9 cellular contexts compared by ENCODE assay signal in the genomic region with DNA sequence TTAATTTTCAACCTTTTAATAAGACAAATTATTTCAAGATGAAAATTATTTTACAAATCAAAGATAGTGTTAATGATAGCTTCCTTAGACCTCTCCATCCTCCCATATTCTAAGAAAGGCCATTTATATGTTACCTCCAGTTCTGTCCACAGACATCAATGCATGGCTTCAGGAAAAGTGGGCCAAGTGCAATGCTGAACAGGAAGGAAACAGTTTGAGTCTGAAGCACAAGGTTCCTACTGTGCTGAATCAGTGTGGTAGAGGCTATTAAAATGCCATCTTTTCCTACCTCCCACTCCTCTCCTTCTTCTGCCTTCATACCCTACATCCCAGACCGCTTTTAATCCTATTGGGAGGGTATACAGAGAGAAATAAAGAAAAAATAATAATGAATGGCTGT.
DNase-seq lines count a peak whose midpoint lies in the region; ATAC-seq and TF ChIP-seq lines count a peak whose summit lies in the region.
"Had no signal": no experiment of that assay in that cellular context is flagged by ENCODE, and none has a peak within 500 bp of the region (broad histone marks: within the 10 kb centered on the region; RNA-seq: fewer than 3 reads in every experiment).

No MANE protein-coding gene starts in this region.

- H3K4me3 ChIP-seq in DOHH2 (ENCODE audit: low read length) (no peak overlapping the region), Panc1 (ENCODE audit: low read depth in 2 of 2, low read length in 2 of 2) (no peak overlapping the region), psoas muscle (no peak overlapping the region)
- H3K4me3 ChIP-seq: pancreas had no signal

- H3K27me3 ChIP-seq in DOHH2 (ENCODE audit: control insufficient read depth, low read length) = no peaks in the 10 kb centered on the region
- H3K27me3 ChIP-seq in Panc1 (ENCODE audit: control insufficient read depth, insufficient read depth, low read length) = no peaks in the 10 kb centered on the region
- H3K27me3 ChIP-seq in psoas muscle (ENCODE audit: insufficient read depth in 3 of 3, low read length in 2 of 3) = no peaks in the 10 kb centered on the region
- H3K27me3 ChIP-seq: pancreas had no signal

- DNase-seq in Panc1 (ENCODE audit: low read depth, low spot score) (no peak), dermis blood vessel endothelial cell (peak; percentile 68), psoas muscle (no peak), SKM-1 (lab: John Stamatoyannopoulos, UW; ENCODE audit: unreplicated experiment) (no peak)

- no peaks in the 10 kb centered on the region for H4K20me1 ChIP-seq in DOHH2 (ENCODE audit: control insufficient read depth, insufficient read depth, low read depth, low read length)

- no peak for ATAC-seq in Panc1
- ATAC-seq in psoas muscle = no peak
- no peak for ATAC-seq in GM18858 (IDR thresholded peaks at IDR 0.05; ENCODE audit: unreplicated experiment)
- ATAC-seq in HG03108 (IDR thresholded peaks at IDR 0.05; ENCODE audit: unreplicated experiment) = no peak
- no peak for ATAC-seq in HG03432 (IDR thresholded peaks at IDR 0.05; ENCODE audit: unreplicated experiment)

- POLR2A ChIA-PET in Panc1 (lab: Charles Lee) = no interaction called here

- peak overlapping the region; percentile 54 for H3K4me2 ChIP-seq in DOHH2 (ENCODE audit: low read length)

- no peaks in the 10 kb centered on the region for H3F3A ChIP-seq in DOHH2 (ENCODE audit: control insufficient read depth, insufficient read depth)

- H3K4me1 ChIP-seq in DOHH2 (ENCODE audit: control insufficient read depth, low read length) (peaks cover 38% of the 10 kb centered on the region), Panc1 (ENCODE audit: control insufficient read depth, insufficient read depth, low read length) (peaks cover 43% of the 10 kb centered on the region), psoas muscle (peaks cover 15% of the 10 kb centered on the region)

- H3K79me2 ChIP-seq in DOHH2 (ENCODE audit: control insufficient read depth, low read length) = no peaks in the 10 kb centered on the region

- intact Hi-C loops in Panc1 (cut with micrococcal nuclease; ENCODE audit: unreplicated experiment) (loop anchor here (2.0 kb wide), 1 partner anchor 41 kb away; no protein-coding TSS in a partner anchor), psoas muscle (cut with DNase I) (no loop called here)

- 83 to 88% (median 86%) methylated on average over 1 of the region's 1 CpG for WGBS in psoas muscle, 3 donors

- in situ Hi-C loops in Panc1 (cut with HindIII; ENCODE audit: low pct_unique_long_range_greater_than_20kb, low sequenced_read_pairs) = no loop called here

- no peaks in the 10 kb centered on the region for H3K36me3 ChIP-seq in DOHH2 (ENCODE audit: control insufficient read depth, low read length)
- no peaks in the 10 kb centered on the region for H3K36me3 ChIP-seq in Panc1 (ENCODE audit: control insufficient read depth, insufficient read depth, low read length)
- no peaks in the 10 kb centered on the region for H3K36me3 ChIP-seq in psoas muscle (ENCODE audit: insufficient read depth in 1 of 2, low read depth in 1 of 2)
- H3K36me3 ChIP-seq: pancreas had no signal

- H3K9me2 ChIP-seq in DOHH2 (replicated peaks; ENCODE audit: control insufficient read depth, low read length) = no peaks in the 10 kb centered on the region

- CTCF ChIA-PET in Panc1 (lab: Charles Lee) = no interaction called here

- TF ChIP-seq CTCF in DOHH2 (IDR thresholded peaks at IDR 0.05; ENCODE audit: low read depth, low read length, poor library complexity, severe bottlenecking) (no peak), Panc1 (IDR thresholded peaks at IDR 0.05) (no peak), psoas muscle (IDR thresholded peaks at IDR 0.05) (no peak)

- H3K9me3 ChIP-seq in DOHH2 (ENCODE audit: control insufficient read depth, insufficient read depth, low read length) (no peaks in the 10 kb centered on the region), Panc1 (ENCODE audit: control insufficient read depth, insufficient read depth, low read depth, low read length) (peaks cover 24% of the 10 kb centered on the region; the same call in 1 of the 2 replicates), psoas muscle (no peaks in the 10 kb centered on the region)
- H3K9me3 ChIP-seq: pancreas had no signal

- H3K27ac ChIP-seq in DOHH2 (ENCODE audit: low read depth, low read length) = no peak overlapping the region
- H3K27ac ChIP-seq in Panc1 (ENCODE audit: low read length) = peak overlapping the region; percentile 100
- H3K27ac ChIP-seq in psoas muscle = peak overlapping the region; percentile 51

- no TSS peak for BruUV-seq in Panc1 (replicated peaks; lab: Mats Ljungman, UMichigan)
